ENCODE assay signal across 8 cellular contexts in the genomic region with DNA sequence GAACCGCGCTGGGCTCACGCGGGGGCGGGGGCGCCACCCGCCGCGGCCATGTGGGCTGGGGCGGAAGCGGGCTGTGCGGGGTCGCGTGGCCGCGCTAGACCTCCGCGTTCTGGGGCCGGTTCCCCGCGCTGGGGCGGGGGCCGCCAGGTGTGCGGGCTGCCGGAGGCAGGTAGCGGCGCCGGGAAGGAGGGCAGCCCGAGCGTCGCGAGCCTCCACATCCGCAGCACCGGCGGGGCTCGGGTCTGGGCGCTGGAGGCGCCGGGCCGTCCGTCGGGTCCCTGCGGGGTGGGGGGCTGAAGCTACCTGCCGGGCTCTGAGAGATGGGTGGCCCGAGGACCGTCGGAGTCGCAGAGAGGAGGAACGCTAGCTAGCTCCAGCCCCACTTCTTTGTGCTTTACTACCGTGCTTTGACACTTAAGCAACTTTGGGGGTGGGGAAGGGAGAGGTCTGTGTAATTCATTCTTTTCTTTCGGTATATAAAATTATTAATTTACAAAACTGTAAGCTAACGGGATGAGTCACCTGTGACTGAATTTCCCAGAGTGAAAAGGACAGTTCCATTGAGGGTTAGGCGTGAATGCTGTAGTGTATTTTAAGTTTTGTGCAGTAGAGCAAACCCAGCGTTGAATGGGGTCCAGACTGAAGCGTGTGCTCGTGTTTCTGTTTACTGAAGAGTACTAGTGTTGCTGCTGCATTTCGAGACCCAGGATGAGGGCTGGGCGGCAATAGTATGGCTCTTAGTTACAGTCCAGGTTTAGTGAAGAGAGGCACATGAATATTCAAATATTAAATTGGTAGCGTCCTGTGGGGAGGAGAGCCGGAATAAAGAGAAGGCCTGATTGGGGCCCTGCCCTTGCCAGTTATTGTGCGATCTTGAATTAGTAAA. TPM values are rescaled to one million over a fixed set of nuclear protein-coding genes. Genes with fewer than 3 reads are reported as not detected.
DNase-seq lines count a peak whose midpoint lies in the region; ATAC-seq lines count a peak whose summit lies in the region.

No MANE protein-coding gene starts in this region.

- DNase-seq in NCI-H2107 treated with DMSO at 0.1 percent for 48 hours (lab: John Stamatoyannopoulos, UW; ENCODE audit: unreplicated experiment), result peak; percentile 15
- no peak for DNase-seq in NCI-H2107 (lab: John Stamatoyannopoulos, UW)
- peak; percentile 6 for DNase-seq in NCI-H146 treated with DMSO at 0.1 percent for 48 hours (lab: John Stamatoyannopoulos, UW; ENCODE audit: unreplicated experiment)
- peak; percentile 53 for DNase-seq in glomerular visceral epithelial cell (ENCODE audit: extremely low spot score)
- peak; percentile 20 for DNase-seq in pons (ENCODE audit: low spot score)
- DNase-seq in NCI-H2196 (lab: John Stamatoyannopoulos, UW; ENCODE audit: unreplicated experiment), result no peak

- H3K27me3 Mint-ChIP-seq in activated T-helper 17 cell treated with anti-CD3 and anti-CD28 coated beads, Interleukin-2, amount 50 U/mL, for 72 hours, result no peaks in the 10 kb centered on the region

- peaks cover 25% of the 10 kb centered on the region for H3K4me1 Mint-ChIP-seq in activated T-helper 17 cell treated with anti-CD3 and anti-CD28 coated beads, Interleukin-2, amount 50 U/mL, for 72 hours

- H3K9me3 Mint-ChIP-seq in activated T-helper 17 cell treated with anti-CD3 and anti-CD28 coated beads, Interleukin-2, amount 50 U/mL, for 72 hours, result no peaks in the 10 kb centered on the region

- H3K4me3 Mint-ChIP-seq in activated T-helper 17 cell treated with anti-CD3 and anti-CD28 coated beads, Interleukin-2, amount 50 U/mL, for 72 hours, result peak overlapping the region; percentile 84

- ATAC-seq in HG02610 (IDR thresholded peaks at IDR 0.05; ENCODE audit: unreplicated experiment), result peak; percentile 14
- ATAC-seq in activated T-helper 17 cell treated with anti-CD3 and anti-CD28 coated beads, Interleukin-2, amount 50 U/mL, for 72 hours (replicated peaks), result peak; percentile 1

- H3K36me3 Mint-ChIP-seq in activated T-helper 17 cell treated with anti-CD3 and anti-CD28 coated beads, Interleukin-2, amount 50 U/mL, for 72 hours (ENCODE audit: low read depth), result no peaks in the 10 kb centered on the region

- peak overlapping the region; percentile 21 for H3K27ac Mint-ChIP-seq in activated T-helper 17 cell treated with anti-CD3 and anti-CD28 coated beads, Interleukin-2, amount 50 U/mL, for 72 hours

RNA-seq across cellular contexts. Expression of gene METAP1, which starts 0.8 kb away (rescaled TPM):
- total RNA-seq in activated T-helper 17 cell treated with anti-CD3 and anti-CD28 coated beads, Interleukin-2, amount 50 U/mL, for 72 hours, result 10 to 100 TPM; 59.6 to 64.1 TPM

Comparison
In these comparisons a context has a peak if more than half of its experiments do, and no peak if none do; other contexts are left out.
1. DNase-seq: peak in NCI-H2107 treated with DMSO at 0.1 percent for 48 hours (single experiment), NCI-H146 treated with DMSO at 0.1 percent for 48 hours (single experiment), glomerular visceral epithelial cell (single experiment) and pons (single experiment); none in NCI-H2107 (single experiment) and NCI-H2196 (single experiment).